Comparison of ENCODE assay signal across 10 cellular contexts in the genomic region with DNA sequence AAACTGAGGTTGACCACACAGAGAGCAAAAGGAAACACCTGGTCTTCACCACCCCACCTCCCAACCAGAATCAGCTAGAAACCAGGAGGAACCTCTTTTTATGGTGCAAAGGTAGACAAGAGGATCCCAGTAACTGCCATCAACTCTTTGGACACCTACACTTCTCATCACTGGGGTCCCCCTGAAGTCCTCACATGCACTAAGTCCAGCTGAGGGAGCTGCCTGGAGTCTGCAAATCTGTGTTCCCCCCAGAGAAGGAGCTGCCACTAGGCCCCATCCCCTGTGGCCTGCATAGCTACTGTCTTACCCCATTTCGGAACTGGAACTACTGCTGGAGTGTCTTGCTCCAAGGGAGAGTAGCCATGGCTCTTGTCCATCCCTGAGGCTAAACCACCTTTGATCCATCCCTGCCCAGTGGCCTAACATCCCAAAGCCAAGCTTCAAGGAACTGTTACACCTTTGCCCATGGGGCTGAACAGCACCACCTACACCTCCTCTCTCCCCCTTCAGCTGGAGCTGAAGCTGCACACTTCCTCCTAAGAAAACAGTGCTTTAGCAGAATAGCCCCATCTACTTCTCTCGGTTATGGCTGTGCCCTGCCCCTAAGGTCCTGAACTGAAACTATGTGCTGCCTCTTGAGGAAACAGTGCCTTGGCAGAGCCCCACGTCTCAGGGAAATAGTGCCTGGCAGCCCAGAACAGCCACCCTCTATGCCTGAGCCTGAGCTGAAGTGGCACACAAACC.
DNase-seq lines count a peak whose midpoint lies in the region; ATAC-seq, FAIRE-seq and TF ChIP-seq lines count a peak whose summit lies in the region.
"Had no signal": no experiment of that assay in that cellular context is flagged by ENCODE, and none has a peak within 500 bp of the region (broad histone marks: within the 10 kb centered on the region; RNA-seq: fewer than 3 reads in every experiment).

No MANE protein-coding gene starts in this region.

- H3K27me3 ChIP-seq in upper lobe of right lung (peaks cover 8% of the 10 kb centered on the region), pancreas (no peaks in the 10 kb centered on the region), SJCRH30 (no peaks in the 10 kb centered on the region; the same call in 1 of the 2 replicates)
- H3K27me3 ChIP-seq: testis had no signal

- peaks cover 78% of the 10 kb centered on the region for H3K4me1 Mint-ChIP-seq in activated CD4-positive, alpha-beta T cell treated with anti-CD3 and anti-CD28 coated beads, Interleukin-2, amount 10 ng/mL, durations not matched to agents 7 days and 5 days

- H3K9me3 Mint-ChIP-seq in activated CD4-positive, alpha-beta T cell treated with anti-CD3 and anti-CD28 coated beads, Interleukin-2, amount 10 ng/mL, durations not matched to agents 7 days and 5 days = peaks cover 33% of the 10 kb centered on the region

- no peak for FAIRE-seq in pancreas (lab: Jason Lieb, UNC)

- peaks cover 47% of the 10 kb centered on the region for H3K36me3 Mint-ChIP-seq in activated CD4-positive, alpha-beta T cell treated with anti-CD3 and anti-CD28 coated beads, Interleukin-2, amount 10 ng/mL, durations not matched to agents 7 days and 5 days (ENCODE audit: low read depth)

- intact Hi-C loops in upper lobe of right lung (cut with DNase I) = no loop called here
- intact Hi-C loops in pancreas (cut with DNase I) = no loop called here
- intact Hi-C loops in lower leg skin (cut with DNase I; ENCODE audit: low total_unique reads) = no loop called here

- 24 to 32% methylated on average over 3 of the region's 3 CpGs for WGBS in pancreas, 2 donors
- WGBS in lower leg skin, 2 donors = 30 to 33% methylated on average over 3 of the region's 3 CpGs

- POLR2A ChIA-PET in activated CD4-positive, alpha-beta T cell treated with anti-CD3 and anti-CD28 coated beads, Interleukin-2, amount 10 ng/mL, durations not matched to agents 7 days and 5 days (lab: Charles Lee) = interaction anchor here (0.5 to 2.3 kb wide), 10 partner anchors 74 to 395 kb away, joined by 3 to 16 read pairs (median 4); partner anchors contain the start of genes CD53 and LRIF1

- TF ChIP-seq POLR2A in lower leg skin (IDR thresholded peaks at IDR 0.05) = no peak

- no peaks in the 10 kb centered on the region for H3K27me3 Mint-ChIP-seq in activated CD4-positive, alpha-beta T cell treated with anti-CD3 and anti-CD28 coated beads, Interleukin-2, amount 10 ng/mL, durations not matched to agents 7 days and 5 days

- CTCF ChIA-PET in activated CD4-positive, alpha-beta T cell treated with anti-CD3 and anti-CD28 coated beads, Interleukin-2, amount 10 ng/mL, durations not matched to agents 7 days and 5 days (lab: Charles Lee) = interaction anchor here (0.5 to 2.8 kb wide), 25 partner anchors 11 to 580 kb away, joined by 3 to 17 read pairs (median 3); partner anchors contain the start of genes KCNA2 and LRIF1

- peak; percentile 21 for DNase-seq in stimulated activated CD4-positive, alpha-beta T cell treated with anti-CD3 and anti-CD28 coated beads, Interleukin-15, amount 100 ng/mL, for 24 hours
- no peak for DNase-seq in stimulated activated CD4-positive, alpha-beta T cell treated with anti-CD3 and anti-CD28 coated beads, Interleukin-12 subunit alpha, Interleukin-12 subunit beta, amount 100 ng/mL, for 4 hours
- peak; percentile 83 for DNase-seq in activated CD4-positive, alpha-beta T cell treated with anti-CD3 and anti-CD28 coated beads, Interleukin-2, amount 10 ng/mL, durations not matched to agents 7 days and 5 days
- DNase-seq in upper lobe of right lung (no peak), pancreas (no peak), SJCRH30 (no peak), lower leg skin (ENCODE audit: low spot score in 2 of 2) (no peak)
- DNase-seq: left cardiac atrium, testis had no signal

- peak overlapping the region; percentile 93 for H3K27ac Mint-ChIP-seq in activated CD4-positive, alpha-beta T cell treated with anti-CD3 and anti-CD28 coated beads, Interleukin-2, amount 10 ng/mL, durations not matched to agents 7 days and 5 days

- peak overlapping the region; percentile 62 for H3K4me3 Mint-ChIP-seq in activated CD4-positive, alpha-beta T cell treated with anti-CD3 and anti-CD28 coated beads, Interleukin-2, amount 10 ng/mL, durations not matched to agents 7 days and 5 days

- H3K27ac ChIP-seq in upper lobe of right lung (no peak overlapping the region), pancreas (no peak overlapping the region), SJCRH30 (no peak overlapping the region)
- H3K27ac ChIP-seq: testis had no signal

- H3K9me3 ChIP-seq in upper lobe of right lung = peaks cover 3% of the 10 kb centered on the region
- H3K9me3 ChIP-seq in pancreas = no peaks in the 10 kb centered on the region
- H3K9me3 ChIP-seq in SJCRH30 (replicated peaks) = no peaks in the 10 kb centered on the region
- H3K9me3 ChIP-seq: testis had no signal

- TF ChIP-seq CTCF in upper lobe of right lung (IDR thresholded peaks at IDR 0.05) (no peak), pancreas (IDR thresholded peaks at IDR 0.05) (no peak), lower leg skin (IDR thresholded peaks at IDR 0.05) (no peak)

- H3K36me3 ChIP-seq in upper lobe of right lung = no peaks in the 10 kb centered on the region
- H3K36me3 ChIP-seq in pancreas = no peaks in the 10 kb centered on the region
- no peaks in the 10 kb centered on the region for H3K36me3 ChIP-seq in SJCRH30

- no peaks in the 10 kb centered on the region for H3K4me1 ChIP-seq in upper lobe of right lung
- H3K4me1 ChIP-seq in pancreas = no peaks in the 10 kb centered on the region
- H3K4me1 ChIP-seq in SJCRH30 = no peaks in the 10 kb centered on the region
- H3K4me1 ChIP-seq: testis had no signal

- ATAC-seq in HG03064 (IDR thresholded peaks at IDR 0.05; ENCODE audit: low read depth, unreplicated experiment) = peak; percentile 83
- peak; percentile 24 for ATAC-seq in upper lobe of right lung
- no peak for ATAC-seq in pancreas

- no peak overlapping the region for H3K4me3 ChIP-seq in upper lobe of right lung
- H3K4me3 ChIP-seq in pancreas = no peak overlapping the region
- H3K4me3 ChIP-seq in SJCRH30 = no peak overlapping the region
- H3K4me3 ChIP-seq in lower leg skin (ENCODE audit: low read depth, poor library complexity, severe bottlenecking) = no peak overlapping the region
- H3K4me3 ChIP-seq: testis had no signal

Comparison
In these comparisons a context has a peak if more than half of its experiments do, and no peak if none do; other contexts are left out.
1. DNase-seq: peak in stimulated activated CD4-positive, alpha-beta T cell treated with anti-CD3 and anti-CD28 coated beads, Interleukin-15, amount 100 ng/mL, for 24 hours (single experiment) and activated CD4-positive, alpha-beta T cell treated with anti-CD3 and anti-CD28 coated beads, Interleukin-2, amount 10 ng/mL, durations not matched to agents 7 days and 5 days (single experiment); none in stimulated activated CD4-positive, alpha-beta T cell treated with anti-CD3 and anti-CD28 coated beads, Interleukin-12 subunit alpha, Interleukin-12 subunit beta, amount 100 ng/mL, for 4 hours (single experiment), upper lobe of right lung (single experiment), pancreas (0 of 6), SJCRH30 (0 of 2) and lower leg skin (0 of 2).
2. ATAC-seq: peak in HG03064 (single experiment) and upper lobe of right lung (single experiment); none in pancreas (0 of 4).